Comparison of ENCODE assay signal across 11 cellular contexts in genomic region chr2:219418570-219419189, GRCh38. TPM values are rescaled to one million over a fixed set of nuclear protein-coding genes. Genes with fewer than 3 reads are reported as not detected.
A peak's percentile ranks its signal among the peaks of the same experiment; 100 is the strongest.
DNase-seq lines count a peak whose midpoint lies in the region; ATAC-seq and TF ChIP-seq lines count a peak whose summit lies in the region.
"Had no signal": no experiment of that assay in that cellular context is flagged by ENCODE, and none has a peak within 500 bp of the region (broad histone marks: within the 10 kb centered on the region; RNA-seq: fewer than 3 reads in every experiment).

No MANE protein-coding gene starts in this region.

- no peaks in the 10 kb centered on the region for H3K4me1 Mint-ChIP-seq in activated naive CD4-positive, alpha-beta T cell treated with anti-CD3 and anti-CD28 coated beads for 36 hours (ENCODE audit: low read depth)

- H3K36me3 Mint-ChIP-seq in activated naive CD4-positive, alpha-beta T cell treated with anti-CD3 and anti-CD28 coated beads for 36 hours (ENCODE audit: low read depth): no peaks in the 10 kb centered on the region

- intact Hi-C loops in colonic mucosa (cut with DNase I): no loop called here
- intact Hi-C loops in activated naive CD4-positive, alpha-beta T cell treated with anti-CD3 and anti-CD28 coated beads for 36 hours (cut with micrococcal nuclease): no loop called here

- H3K4me3 ChIP-seq in colonic mucosa (peak overlapping the region; percentile 24), rectal smooth muscle tissue (ENCODE audit: low read length) (peak overlapping the region; percentile 67)

- H3K9me3 ChIP-seq in colonic mucosa: no peaks in the 10 kb centered on the region

- no peak overlapping the region for H3K27ac Mint-ChIP-seq in activated naive CD4-positive, alpha-beta T cell treated with anti-CD3 and anti-CD28 coated beads for 36 hours

- no peak overlapping the region for H3K4me3 Mint-ChIP-seq in activated naive CD4-positive, alpha-beta T cell treated with anti-CD3 and anti-CD28 coated beads for 36 hours

- H3K27me3 ChIP-seq in colonic mucosa (peaks cover 15% of the 10 kb centered on the region), rectal smooth muscle tissue (ENCODE audit: control insufficient read depth, insufficient read depth, low read length) (no peaks in the 10 kb centered on the region)

- DNase-seq in ELF-1 (ENCODE audit: low read depth, low spot score) (peak; percentile 53), colonic mucosa (no peak), iPS-NIHi11 (ENCODE audit: low spot score) (peak; percentile 61)
- no peak for DNase-seq in activated naive CD4-positive, alpha-beta T cell treated with anti-CD3 and anti-CD28 coated beads for 36 hours
- DNase-seq in stimulated activated CD4-positive, alpha-beta T cell treated with anti-CD3 and anti-CD28 coated beads, Interleukin-4, amount 100 ng/mL, for 24 hours: no peak
- DNase-seq: NCI-H1930; stimulated activated CD4-positive, alpha-beta T cell treated with anti-CD3 and anti-CD28 coated beads, Interleukin-12 subunit alpha, Interleukin-12 subunit beta, amount 100 ng/mL, for 4 hours had no signal

- H3K4me1 ChIP-seq in colonic mucosa (no peaks in the 10 kb centered on the region), rectal smooth muscle tissue (ENCODE audit: control insufficient read depth, insufficient read depth, low read length) (peaks cover 28% of the 10 kb centered on the region)

- peak overlapping the region in 1 of 2 donors; percentile 19 for H3K9ac ChIP-seq in colonic mucosa (ENCODE audit: low read depth in 2 of 2, low read length in 2 of 2)
- H3K9ac ChIP-seq in rectal smooth muscle tissue (ENCODE audit: low read length): peak overlapping the region; percentile 89

- TF ChIP-seq CTCF in colonic mucosa (IDR thresholded peaks at IDR 0.05): no peak

- H3K36me3 ChIP-seq in colonic mucosa (no peaks in the 10 kb centered on the region), rectal smooth muscle tissue (ENCODE audit: control insufficient read depth, insufficient read depth, low read length) (peaks cover 20% of the 10 kb centered on the region)

- CTCF ChIA-PET in activated naive CD4-positive, alpha-beta T cell treated with anti-CD3 and anti-CD28 coated beads for 36 hours (lab: Charles Lee): interaction anchor here (0.7 to 2.1 kb wide), 3 partner anchors 15 to 45 kb away, joined by 3 to 8 read pairs (median 5); no protein-coding TSS in a partner anchor

- no peaks in the 10 kb centered on the region for H3K9me3 Mint-ChIP-seq in activated naive CD4-positive, alpha-beta T cell treated with anti-CD3 and anti-CD28 coated beads for 36 hours

- ATAC-seq in GM19035 (IDR thresholded peaks at IDR 0.05; ENCODE audit: unreplicated experiment): no peak
- no peak for ATAC-seq in HG02884 (IDR thresholded peaks at IDR 0.05; ENCODE audit: unreplicated experiment)

- H3K27me3 Mint-ChIP-seq in activated naive CD4-positive, alpha-beta T cell treated with anti-CD3 and anti-CD28 coated beads for 36 hours (ENCODE audit: low read depth): peaks cover 39% of the 10 kb centered on the region

- H3K27ac ChIP-seq in colonic mucosa (peak overlapping the region; percentile 27), rectal smooth muscle tissue (ENCODE audit: low read depth, low read length) (peak overlapping the region; percentile 99)

RNA-seq across cellular contexts. Expression of gene DES, which starts 0.5 kb away (rescaled TPM):
- total RNA-seq in colonic mucosa: 100 to 1,000 TPM in 1 of 2 donors, 10 to 100 TPM in 1; 24.0 to 917 TPM
- total RNA-seq in activated naive CD4-positive, alpha-beta T cell treated with anti-CD3 and anti-CD28 coated beads for 36 hours: not detected
- total RNA-seq: HepG2 had no signal

RNA-seq across cellular contexts. Expression of gene SPEG, which starts 16.0 kb away (rescaled TPM):
- total RNA-seq in colonic mucosa: 10 to 100 TPM in 1 of 2 donors, 1 to 10 TPM in 1; 6.2 to 19.3 TPM
- total RNA-seq in activated naive CD4-positive, alpha-beta T cell treated with anti-CD3 and anti-CD28 coated beads for 36 hours: 1 to 10 TPM; 1.3 to 1.4 TPM

RNA-seq across cellular contexts. Expression of gene DNPEP, which starts 31.0 kb away (rescaled TPM):
- 10 to 100 TPM; 96.1 to 96.7 TPM for total RNA-seq in colonic mucosa
- total RNA-seq in activated naive CD4-positive, alpha-beta T cell treated with anti-CD3 and anti-CD28 coated beads for 36 hours: 10 to 100 TPM; 67.1 to 74.2 TPM

Comparison
In these comparisons a context has a peak if more than half of its experiments do, and no peak if none do; other contexts are left out.
1. DNase-seq: peak in ELF-1 (single experiment) and iPS-NIHi11 (single experiment); none in colonic mucosa (single experiment), activated naive CD4-positive, alpha-beta T cell treated with anti-CD3 and anti-CD28 coated beads for 36 hours (single experiment) and stimulated activated CD4-positive, alpha-beta T cell treated with anti-CD3 and anti-CD28 coated beads, Interleukin-4, amount 100 ng/mL, for 24 hours (single experiment).
2. RNA of gene DES, which starts 0.5 kb away (total RNA-seq): 24.0 to 917 TPM in colonic mucosa; not detected in activated naive CD4-positive, alpha-beta T cell treated with anti-CD3 and anti-CD28 coated beads for 36 hours; every median in the first group is over 10 times any median in the second.